In genomic region chr4:119025440-119025839, GRCh38 we compare ENCODE assay signal across 9 cellular contexts.
DNase-seq lines count a peak whose midpoint lies in the region; ATAC-seq and TF ChIP-seq lines count a peak whose summit lies in the region.
"Had no signal": no experiment of that assay in that cellular context is flagged by ENCODE, and none has a peak within 500 bp of the region (broad histone marks: within the 10 kb centered on the region; RNA-seq: fewer than 3 reads in every experiment).

No MANE protein-coding gene starts in this region.

- DNase-seq in HT-29 (ENCODE audit: low spot score) (peak; percentile 42), WTC11 (ENCODE audit: low spot score) (no peak), right cardiac atrium (peak in 1 of 3 donors; percentile 75), NCI-H82 treated with DMSO at 0.1 percent for 48 hours (lab: John Stamatoyannopoulos, UW; ENCODE audit: unreplicated experiment) (no peak), NCI-H345 (lab: John Stamatoyannopoulos, UW) (no peak)

- H3K4me3 Mint-ChIP-seq in WTC11 = no peak overlapping the region

- H3K36me3 ChIP-seq in stomach smooth muscle (ENCODE audit: control insufficient read depth in 2 of 2, insufficient read depth in 2 of 2, low read length in 2 of 2) = peaks cover 9 to 16% of the 10 kb centered on the region in 2 donors

- H3K27me3 Mint-ChIP-seq in WTC11 (ENCODE audit: low read depth) = no peaks in the 10 kb centered on the region

- POLR2A ChIA-PET in WTC11 (lab: Charles Lee) = no interaction called here

- H3K9me3 ChIP-seq in right cardiac atrium (ENCODE audit: control insufficient read depth, low read length) (no peaks in the 10 kb centered on the region), stomach smooth muscle (ENCODE audit: control insufficient read depth in 2 of 2, low read length in 2 of 2) (no peaks in the 10 kb centered on the region)

- peaks cover 5% of the 10 kb centered on the region for H3K36me3 Mint-ChIP-seq in WTC11

- H3K9me3 Mint-ChIP-seq in WTC11 = peaks cover 5% of the 10 kb centered on the region

- H3K27me3 ChIP-seq in right cardiac atrium (ENCODE audit: control insufficient read depth, insufficient read depth) (no peaks in the 10 kb centered on the region), stomach smooth muscle (ENCODE audit: control insufficient read depth in 1 of 2, insufficient read depth in 2 of 2, low read length in 2 of 2) (no peaks in the 10 kb centered on the region)

- 24% methylated on average over 3 of the region's 3 CpGs for WGBS in right cardiac atrium

- H3K27ac ChIP-seq in right cardiac atrium (ENCODE audit: low read length) = no peak overlapping the region
- H3K27ac ChIP-seq in stomach smooth muscle (ENCODE audit: low read length) = peak overlapping the region; percentile 97

- CTCF ChIA-PET in WTC11 (lab: Charles Lee) = interaction anchor here (0.8 to 2.2 kb wide), 4 partner anchors 9 to 275 kb away, joined by 3 to 10 read pairs (median 3); a partner anchor contains a TSS

- H3K4me1 ChIP-seq in right cardiac atrium (ENCODE audit: control insufficient read depth, insufficient read depth, low read length) (peaks cover 5% of the 10 kb centered on the region), stomach smooth muscle (ENCODE audit: control insufficient read depth, insufficient read depth, low read length) (peaks cover 23% of the 10 kb centered on the region)

- H3K4me3 ChIP-seq in right cardiac atrium (ENCODE audit: low read length) (no peak overlapping the region), stomach smooth muscle (ENCODE audit: low read length in 2 of 2) (peak overlapping the region; percentile 84 to 92)
- H3K4me3 ChIP-seq: GM12878 had no signal

- intact Hi-C loops in right cardiac atrium (cut with DNase I) = no loop called here

- ATAC-seq in WTC11 (no peak), right cardiac atrium (peak; percentile 40 to 53), HG02884 (IDR thresholded peaks at IDR 0.05; ENCODE audit: unreplicated experiment) (no peak), HG03039 (IDR thresholded peaks at IDR 0.05; ENCODE audit: unreplicated experiment) (no peak)
- ATAC-seq: GM12878 had no signal

- H3K4me1 Mint-ChIP-seq in WTC11 = peaks cover 38% of the 10 kb centered on the region

- no peak for TF ChIP-seq CTCF in WTC11 (IDR thresholded peaks at IDR 0.05)

- peak overlapping the region; percentile 86 to 99 for H3K9ac ChIP-seq in stomach smooth muscle (ENCODE audit: low read length in 2 of 2)

- H3K27ac Mint-ChIP-seq in WTC11 = peak overlapping the region; percentile 34; the same call in 1 of the 2 replicates

TF ChIP-seq in WTC11, 78 proteins besides CTCF, POLR2A, EP300 and RAD21:
- TF ChIP-seq MLX (CRISPR knock-in tag; IDR thresholded peaks at IDR 0.05) = no peak
- TF ChIP-seq ATF2 (CRISPR knock-in tag; IDR thresholded peaks at IDR 0.05; ENCODE audit: borderline replicate concordance, low read depth) = no peak
- TF ChIP-seq GTF2I (CRISPR knock-in tag; conservative IDR thresholded peaks at IDR 0.05) = no peak
- no peak for TF ChIP-seq ERG (CRISPR knock-in tag; IDR thresholded peaks at IDR 0.05)
- TF ChIP-seq JAZF1 (CRISPR knock-in tag; IDR thresholded peaks at IDR 0.05) = no peak

Comparison
In these comparisons a context has a peak if more than half of its experiments do, and no peak if none do; other contexts are left out.
1. ATAC-seq: peak in right cardiac atrium (2 of 2); none in WTC11 (single experiment), HG02884 (single experiment) and HG03039 (single experiment).